In genomic region chr10:79407811-79408795, GRCh38 we compare ENCODE assay signal across 10 cellular contexts. TPM values are rescaled to one million over a fixed set of nuclear protein-coding genes. Genes with fewer than 3 reads are reported as not detected.
DNase-seq lines count a peak whose midpoint lies in the region; ATAC-seq and TF ChIP-seq lines count a peak whose summit lies in the region.
"Had no signal": no experiment of that assay in that cellular context is flagged by ENCODE, and none has a peak within 500 bp of the region (broad histone marks: within the 10 kb centered on the region; RNA-seq: fewer than 3 reads in every experiment).

No MANE protein-coding gene starts in this region.

- no peak overlapping the region for H4K8ac ChIP-seq in IMR-90 (ENCODE audit: low read depth in 2 of 2, low read length in 2 of 2)

- H3K9me3 ChIP-seq in IMR-90 (ENCODE audit: control insufficient read depth, insufficient read depth, low read length) (no peaks in the 10 kb centered on the region), stomach smooth muscle (ENCODE audit: control insufficient read depth in 2 of 2, low read length in 2 of 2) (no peaks in the 10 kb centered on the region)

- peak overlapping the region; percentile 36; the same call in 1 of the 2 replicates for H3K27ac ChIP-seq in IMR-90 (ENCODE audit: insufficient read depth, low read length)
- H3K27ac ChIP-seq in stomach smooth muscle (ENCODE audit: low read length): no peak overlapping the region
- H3K27ac ChIP-seq: WERI-Rb-1 had no signal

- H3K23ac ChIP-seq in IMR-90 (ENCODE audit: low read depth, low read length): no peak overlapping the region

- no peak for TF ChIP-seq POLR2A in IMR-90 (IDR thresholded peaks at IDR 0.05; ENCODE audit: low read depth, low read length)

- no peak overlapping the region for H3K4me2 ChIP-seq in IMR-90 (ENCODE audit: low read depth, low read length)

- peak; percentile 66 for DNase-seq in IMR-90
- peak; percentile 64 for DNase-seq in dedifferentiated amniotic fluid mesenchymal stem cell (ENCODE audit: extremely low spot score)
- peak; percentile 76 for DNase-seq in left lobe of liver (ENCODE audit: low spot score)
- no peak for DNase-seq in NCI-H2171 treated with DMSO at 0.1 percent for 48 hours (lab: John Stamatoyannopoulos, UW)
- DNase-seq in activated CD4-positive, alpha-beta T cell treated with anti-CD3 and anti-CD28 coated beads for 1 hour: no peak
- no peak for DNase-seq in SIG-M5 (lab: John Stamatoyannopoulos, UW)
- DNase-seq: stimulated activated CD4-positive, alpha-beta T cell treated with anti-CD3 and anti-CD28 coated beads, Interleukin-2, amount 100 ng/mL, for 48 hours; WERI-Rb-1 had no signal

- no peak overlapping the region for H3K4me3 ChIP-seq in IMR-90 (ENCODE audit: insufficient read depth, low read depth, low read length)
- peak overlapping the region; percentile 21 to 55 for H3K4me3 ChIP-seq in stomach smooth muscle (ENCODE audit: low read length in 2 of 2)

- H3K4ac ChIP-seq in IMR-90 (ENCODE audit: low read depth, low read length): peak overlapping the region; percentile 37; the same call in 1 of the 2 replicates

- ATAC-seq in IMR-90 (ENCODE audit: low read depth): peak; percentile 46
- ATAC-seq in left lobe of liver: peak; percentile 38
- ATAC-seq in GM21447 (IDR thresholded peaks at IDR 0.05; ENCODE audit: unreplicated experiment): no peak

- H4K5ac ChIP-seq in IMR-90 (ENCODE audit: low read depth, low read length): no peak overlapping the region; the same call in 1 of the 2 replicates

- no peak overlapping the region for H3K56ac ChIP-seq in IMR-90 (ENCODE audit: extremely low read depth, insufficient read depth, low read length)

- POLR2A ChIA-PET in IMR-90 (lab: Charles Lee; ENCODE audit: unreplicated experiment): no interaction called here

- H3K9me1 ChIP-seq in IMR-90 (ENCODE audit: insufficient read depth, low read length): peaks cover 51% of the 10 kb centered on the region

- TF ChIP-seq RAD21 in IMR-90 (IDR thresholded peaks at IDR 0.05; ENCODE audit: low read length): no peak

- peaks cover 51% of the 10 kb centered on the region for H4K20me1 ChIP-seq in IMR-90 (ENCODE audit: insufficient read depth, low read length)

- H2BK20ac ChIP-seq in IMR-90 (ENCODE audit: low read depth, low read length): no peak overlapping the region

- dilution Hi-C loops in IMR-90 (cut with HindIII; ENCODE audit: low sequenced_read_pairs, unreplicated experiment): no loop called here

- 0 out of 2 replicates have a peak overlapping the region, but pooled peaks have one; percentile 45 for H3K14ac ChIP-seq in IMR-90 (replicated peaks; ENCODE audit: low read depth, low read length)

- no peak for TF ChIP-seq CTCF in IMR-90 (conservative IDR thresholded peaks at IDR 0.05; ENCODE audit: low read depth, low read length)

- peak overlapping the region; percentile 55 for H2AK9ac ChIP-seq in IMR-90 (replicated peaks; ENCODE audit: low read depth, low read length, poor library complexity)

- H3K79me1 ChIP-seq in IMR-90 (ENCODE audit: low read depth in 1 of 2, low read length in 2 of 2): peaks cover 41 to 67% of the 10 kb centered on the region in 2 experiments

- H3K27me3 ChIP-seq in IMR-90 (ENCODE audit: control insufficient read depth, insufficient read depth, low read length): no peaks in the 10 kb centered on the region
- H3K27me3 ChIP-seq in stomach smooth muscle (ENCODE audit: control insufficient read depth in 1 of 2, insufficient read depth in 2 of 2, low read length in 2 of 2): no peaks in the 10 kb centered on the region

- peak overlapping the region; percentile 44 for H2AK5ac ChIP-seq in IMR-90 (ENCODE audit: low read depth, low read length)

- H4K91ac ChIP-seq in IMR-90 (ENCODE audit: insufficient read depth, low read depth, low read length): no peak overlapping the region

- 40% methylated on average over 2 of the region's 17 CpGs; no CpG with 5 or more reads in 1 of the 2 experiments for WGBS in IMR-90 (ENCODE audit: extremely low coverage in 2 of 2, insufficient read length in 1 of 2), 2 experiments

- peak overlapping the region; percentile 7; the same call in 1 of the 2 replicates for H3K18ac ChIP-seq in IMR-90 (ENCODE audit: low read depth, low read length)

- intact Hi-C loops in IMR-90 (cut with micrococcal nuclease): no loop called here

- no peak overlapping the region for H2BK5ac ChIP-seq in IMR-90 (ENCODE audit: low read depth, low read length, poor library complexity, severe bottlenecking)

- BruUV-seq in IMR-90 (replicated peaks; lab: Mats Ljungman, UMichigan): no TSS peak

- peak overlapping the region; percentile 3; the same call in 1 of the 2 replicates for H2BK120ac ChIP-seq in IMR-90 (ENCODE audit: low read depth, low read length)

- peaks cover 66% of the 10 kb centered on the region for H3K4me1 ChIP-seq in IMR-90 (ENCODE audit: control insufficient read depth, insufficient read depth, low read length)
- no peaks in the 10 kb centered on the region for H3K4me1 ChIP-seq in stomach smooth muscle (ENCODE audit: control insufficient read depth, insufficient read depth, low read length)

- CTCF ChIA-PET in IMR-90 (lab: Yijun Ruan, JAX): no interaction called here

- H3K9ac ChIP-seq in IMR-90 (ENCODE audit: low read depth, low read length) (no peak overlapping the region), stomach smooth muscle (ENCODE audit: low read length in 2 of 2) (peak overlapping the region; percentile 42 to 51)

- H2BK15ac ChIP-seq in IMR-90 (ENCODE audit: low read depth, low read length): no peak overlapping the region

- H3K36me3 ChIP-seq in IMR-90 (ENCODE audit: control insufficient read depth, insufficient read depth, low read length) (peaks cover 49% of the 10 kb centered on the region), stomach smooth muscle (ENCODE audit: control insufficient read depth in 2 of 2, insufficient read depth in 2 of 2, low read length in 2 of 2) (peaks cover 0 to 2% of the 10 kb centered on the region in 2 donors)
- H3K36me3 ChIP-seq: WERI-Rb-1 had no signal

- peak overlapping the region; percentile 36 for H2AFZ ChIP-seq in IMR-90 (replicated peaks; ENCODE audit: low read length, poor library complexity)

- in situ Hi-C loops in IMR-90 (cut with MboI; ENCODE audit: low sequenced_read_pairs): no loop called here

TF ChIP-seq in IMR-90, 13 proteins besides CTCF, POLR2A, EP300 and RAD21:
- TF ChIP-seq CEBPB (IDR thresholded peaks at IDR 0.05; ENCODE audit: low read depth, low read length) (no peak), NFE2L2 (IDR thresholded peaks at IDR 0.05; ENCODE audit: low read depth, low read length) (no peak), RFX5 (IDR thresholded peaks at IDR 0.05; ENCODE audit: low read depth, low read length) (no peak), CHD1 (IDR thresholded peaks at IDR 0.05; ENCODE audit: low read depth, low read length) (no peak), MAZ (IDR thresholded peaks at IDR 0.05; ENCODE audit: borderline replicate concordance, low read depth, low read length) (no peak), MAFK (IDR thresholded peaks at IDR 0.05; ENCODE audit: low read depth, low read length) (no peak), FOS (IDR thresholded peaks at IDR 0.05; ENCODE audit: low read depth, low read length) (no peak), BHLHE40 (IDR thresholded peaks at IDR 0.05; ENCODE audit: low read depth, low read length) (no peak), SMC3 (IDR thresholded peaks at IDR 0.05; ENCODE audit: low read depth, low read length) (no peak), MXI1 (IDR thresholded peaks at IDR 0.05; ENCODE audit: borderline replicate concordance, low read depth, low read length) (no peak), USF2 (IDR thresholded peaks at IDR 0.05; ENCODE audit: low read depth, low read length) (no peak), RCOR1 (IDR thresholded peaks at IDR 0.05; ENCODE audit: insufficient replicate concordance, low read length) (no peak)
- TF ChIP-seq, protein P1, sequence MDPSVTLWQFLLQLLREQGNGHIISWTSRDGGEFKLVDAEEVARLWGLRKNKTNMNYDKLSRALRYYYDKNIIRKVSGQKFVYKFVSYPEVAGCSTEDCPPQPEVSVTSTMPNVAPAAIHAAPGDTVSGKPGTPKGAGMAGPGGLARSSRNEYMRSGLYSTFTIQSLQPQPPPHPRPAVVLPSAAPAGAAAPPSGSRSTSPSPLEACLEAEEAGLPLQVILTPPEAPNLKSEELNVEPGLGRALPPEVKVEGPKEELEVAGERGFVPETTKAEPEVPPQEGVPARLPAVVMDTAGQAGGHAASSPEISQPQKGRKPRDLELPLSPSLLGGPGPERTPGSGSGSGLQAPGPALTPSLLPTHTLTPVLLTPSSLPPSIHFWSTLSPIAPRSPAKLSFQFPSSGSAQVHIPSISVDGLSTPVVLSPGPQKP (IDR thresholded peaks at IDR 0.05; ENCODE audit: borderline replicate concordance, low read depth, low read length): no peak

RNA-seq across cellular contexts. Expression of gene ZCCHC24, which starts 37.3 kb away (rescaled TPM):
- total RNA-seq in IMR-90 (2012; rRNA removed): 12.2 and 15.1 TPM in 2 replicates
- polyA plus RNA-seq in IMR-90 (2012; rRNA removed): 25.9 and 29.9 TPM in 2 replicates
- polyA plus RNA-seq in IMR-90 (2012; cell fraction: cytosol; rRNA removed): 19.8 and 29.3 TPM in 2 replicates
- 22.4 and 28.3 TPM in 2 replicates for polyA plus RNA-seq in IMR-90 (2012; cell fraction: nucleus; rRNA removed; ENCODE audit: low replicate concordance)
- 30.5 TPM for total RNA-seq in left lobe of liver

Comparison
In these comparisons a context has a peak if more than half of its experiments do, and no peak if none do; other contexts are left out.
1. DNase-seq: peak in IMR-90 (single experiment), dedifferentiated amniotic fluid mesenchymal stem cell (single experiment) and left lobe of liver (single experiment); none in NCI-H2171 treated with DMSO at 0.1 percent for 48 hours (single experiment), activated CD4-positive, alpha-beta T cell treated with anti-CD3 and anti-CD28 coated beads for 1 hour (single experiment) and SIG-M5 (single experiment).